Comparison of ENCODE assay signal across 7 cellular contexts in the genomic region with DNA sequence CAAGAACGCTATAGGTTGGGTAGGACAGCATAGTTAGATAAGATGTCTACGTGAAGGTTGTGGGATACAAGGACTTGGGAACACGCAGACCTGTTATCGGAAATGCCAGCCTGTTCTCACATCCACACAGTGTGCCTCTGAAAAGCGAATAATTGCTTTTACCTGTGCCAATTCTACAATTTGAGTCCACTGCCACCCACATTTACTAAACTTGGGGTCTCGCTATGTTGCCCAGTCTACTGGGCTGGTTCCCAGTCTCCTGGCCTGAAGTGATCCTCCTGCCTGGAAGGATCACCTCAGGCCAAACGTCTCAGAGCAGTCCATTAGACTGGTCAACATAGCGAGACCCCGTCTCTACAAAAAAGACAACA. TPM values are rescaled to one million over a fixed set of nuclear protein-coding genes. Genes with fewer than 3 reads are reported as not detected.
DNase-seq lines count a peak whose midpoint lies in the region; ATAC-seq and TF ChIP-seq lines count a peak whose summit lies in the region.

No MANE protein-coding gene starts in this region.

- no peak for ATAC-seq in activated T-helper 17 cell treated with anti-CD3 and anti-CD28 coated beads, Interleukin-2, amount 50 U/mL, for 72 hours (replicated peaks)
- ATAC-seq in GM21360 (IDR thresholded peaks at IDR 0.05; ENCODE audit: unreplicated experiment): no peak
- ATAC-seq in HG03571 (IDR thresholded peaks at IDR 0.05; ENCODE audit: unreplicated experiment): no peak
- ATAC-seq in GM19328 (IDR thresholded peaks at IDR 0.05; ENCODE audit: unreplicated experiment): no peak

- TF ChIP-seq EP300 in stomach (IDR thresholded peaks at IDR 0.05): no peak

- TF ChIP-seq CTCF in HL-60 (IDR thresholded peaks at IDR 0.05; ENCODE audit: insufficient read depth, low read length): no peak
- no peak for TF ChIP-seq CTCF in stomach (IDR thresholded peaks at IDR 0.05)

- H3K4me1 ChIP-seq in iPS-18a (ENCODE audit: control insufficient read depth, low read depth, low read length) (peaks cover 11% of the 10 kb centered on the region), stomach (peaks cover 11 to 41% (median 32%) of the 10 kb centered on the region in 4 donors)

- intact Hi-C loops in stomach (cut with DNase I; ENCODE audit: low total_unique reads): no loop called here

- H3K4me3 ChIP-seq in HL-60 (replicated peaks; ENCODE audit: insufficient read depth, low read length) (peak overlapping the region; percentile 89), iPS-18a (ENCODE audit: low read length) (peak overlapping the region; percentile 98), stomach (peak overlapping the region; percentile 70 to 95 (median 77))

- H3K27me3 Mint-ChIP-seq in activated T-helper 17 cell treated with anti-CD3 and anti-CD28 coated beads, Interleukin-2, amount 50 U/mL, for 72 hours: no peaks in the 10 kb centered on the region

- 43 to 52% (median 48%) methylated on average over 9 of the region's 9 CpGs for WGBS in stomach, 5 donors

- peak overlapping the region; percentile 98 for H3K9ac ChIP-seq in iPS-18a (ENCODE audit: low read length)

- H3K9me3 ChIP-seq in iPS-18a (ENCODE audit: control insufficient read depth, low read depth, low read length) (no peaks in the 10 kb centered on the region), stomach (no peaks in the 10 kb centered on the region)

- DNase-seq in HL-60 (ENCODE audit: low read depth in 1 of 2, low spot score in 1 of 2) (no peak), stomach (no peak)

- TF ChIP-seq POLR2A in stomach (IDR thresholded peaks at IDR 0.05): peak in 1 of 4 donors; percentile 7

- peak overlapping the region; percentile 98 for H3K27ac ChIP-seq in HL-60 (replicated peaks)
- peak overlapping the region; percentile 97 for H3K27ac ChIP-seq in iPS-18a (ENCODE audit: low read length)
- H3K27ac ChIP-seq in stomach: peak overlapping the region; percentile 98 to 100 (median 100)

- peak overlapping the region; percentile 98 for H3K27ac Mint-ChIP-seq in activated T-helper 17 cell treated with anti-CD3 and anti-CD28 coated beads, Interleukin-2, amount 50 U/mL, for 72 hours

- H3K27me3 ChIP-seq in HL-60 (ENCODE audit: insufficient read depth, poor library complexity, severe bottlenecking) (no peaks in the 10 kb centered on the region), iPS-18a (ENCODE audit: control insufficient read depth, insufficient read depth, low read length) (no peaks in the 10 kb centered on the region), stomach (no peaks in the 10 kb centered on the region)

- H3K36me3 ChIP-seq in iPS-18a (ENCODE audit: control insufficient read depth, low read depth, low read length): peaks cover 6% of the 10 kb centered on the region
- H3K36me3 ChIP-seq in stomach: no peaks in the 10 kb centered on the region

- peaks cover 12% of the 10 kb centered on the region for H3K4me1 Mint-ChIP-seq in activated T-helper 17 cell treated with anti-CD3 and anti-CD28 coated beads, Interleukin-2, amount 50 U/mL, for 72 hours

- H3K4me3 Mint-ChIP-seq in activated T-helper 17 cell treated with anti-CD3 and anti-CD28 coated beads, Interleukin-2, amount 50 U/mL, for 72 hours: peak overlapping the region; percentile 88

- no peaks in the 10 kb centered on the region for H3K9me3 Mint-ChIP-seq in activated T-helper 17 cell treated with anti-CD3 and anti-CD28 coated beads, Interleukin-2, amount 50 U/mL, for 72 hours

- peaks cover 39% of the 10 kb centered on the region for H3K36me3 Mint-ChIP-seq in activated T-helper 17 cell treated with anti-CD3 and anti-CD28 coated beads, Interleukin-2, amount 50 U/mL, for 72 hours (ENCODE audit: low read depth)

RNA-seq across cellular contexts. Expression of a gene that starts 0.8 kb away (rescaled TPM):
- total RNA-seq in activated T-helper 17 cell treated with anti-CD3 and anti-CD28 coated beads, Interleukin-2, amount 50 U/mL, for 72 hours: 10 to 100 TPM; 22.8 to 25.9 TPM
- 10 to 100 TPM; 28.1 to 40.8 (median 32.6) TPM for total RNA-seq in stomach
- polyA plus RNA-seq in stomach: 10 to 100 TPM in 1 of 3 donors, 1 to 10 TPM in 2; 4.6 to 13.1 (median 9.0) TPM
